ENCODE assay signal across 8 cellular contexts in genomic region chr4:38179690-38180299, GRCh38.
DNase-seq lines count a peak whose midpoint lies in the region; ATAC-seq and TF ChIP-seq lines count a peak whose summit lies in the region.

No MANE protein-coding gene starts in this region.

- H3K9me3 ChIP-seq in MM.1S (replicated peaks; ENCODE audit: insufficient read depth, low read length) (no peaks in the 10 kb centered on the region), adrenal gland (replicated peaks in 1 of 3) (no peaks in the 10 kb centered on the region), heart right ventricle (no peaks in the 10 kb centered on the region), psoas muscle (no peaks in the 10 kb centered on the region)

- 62 to 91% (median 63%) methylated on average over 2 to 3 of the region's 3 CpGs for WGBS in adrenal gland, 4 donors
- 64 to 65% methylated on average over 3 of the region's 3 CpGs for WGBS in heart right ventricle, 2 donors
- WGBS in psoas muscle, 3 donors, result 62 to 67% (median 63%) methylated on average over 3 of the region's 3 CpGs

- ATAC-seq in heart right ventricle, result peak; percentile 32 to 76 (median 61)
- ATAC-seq in psoas muscle, result peak; percentile 72 to 83 (median 77)

- no peaks in the 10 kb centered on the region for H4K20me1 ChIP-seq in MM.1S (ENCODE audit: insufficient read depth, low read length)

- H3K36me3 ChIP-seq in MM.1S (replicated peaks; ENCODE audit: insufficient read depth, low read length) (no peaks in the 10 kb centered on the region), adrenal gland (replicated peaks in 1 of 2) (no peaks in the 10 kb centered on the region), heart right ventricle (no peaks in the 10 kb centered on the region), psoas muscle (ENCODE audit: insufficient read depth in 1 of 2, low read depth in 1 of 2) (no peaks in the 10 kb centered on the region)

- H3K79me2 ChIP-seq in MM.1S (ENCODE audit: low read length), result no peaks in the 10 kb centered on the region

- no peak for TF ChIP-seq POLR2A in adrenal gland (IDR thresholded peaks at IDR 0.05)

- TF ChIP-seq CTCF in MM.1S (IDR thresholded peaks at IDR 0.05; ENCODE audit: low read length), result peak; percentile 93
- peak; percentile 77 to 96 (median 92) for TF ChIP-seq CTCF in adrenal gland (IDR thresholded peaks at IDR 0.05)
- peak; percentile 89 to 97 (median 94) for TF ChIP-seq CTCF in heart right ventricle (IDR thresholded peaks at IDR 0.05)
- TF ChIP-seq CTCF in psoas muscle (IDR thresholded peaks at IDR 0.05), result peak; percentile 95

- H3K4me1 ChIP-seq in MM.1S (ENCODE audit: low read length), result peaks cover 44% of the 10 kb centered on the region
- no peaks in the 10 kb centered on the region for H3K4me1 ChIP-seq in adrenal gland (replicated peaks in 1 of 2)
- peaks cover 2 to 53% (median 21%) of the 10 kb centered on the region in 9 donors for H3K4me1 ChIP-seq in heart right ventricle
- peaks cover 14% of the 10 kb centered on the region for H3K4me1 ChIP-seq in psoas muscle

- no peak overlapping the region for H2AFZ ChIP-seq in MM.1S (ENCODE audit: low read length)

- H3K4me2 ChIP-seq in MM.1S (ENCODE audit: low read depth, low read length), result no peak overlapping the region

- H3K9ac ChIP-seq in MM.1S (ENCODE audit: low read length), result no peak overlapping the region

- H3K27me3 ChIP-seq in MM.1S (replicated peaks; ENCODE audit: insufficient read depth, low read length), result no peaks in the 10 kb centered on the region
- H3K27me3 ChIP-seq in adrenal gland, result no peaks in the 10 kb centered on the region
- no peaks in the 10 kb centered on the region for H3K27me3 ChIP-seq in heart right ventricle
- H3K27me3 ChIP-seq in psoas muscle (ENCODE audit: insufficient read depth in 3 of 3, low read length in 2 of 3), result no peaks in the 10 kb centered on the region

- peak overlapping the region; percentile 4; the same call in 1 of the 2 replicates for H3K27ac ChIP-seq in MM.1S (ENCODE audit: low read length)
- H3K27ac ChIP-seq in adrenal gland, result no peak overlapping the region
- H3K27ac ChIP-seq in heart right ventricle, result peak overlapping the region in 1 of 10 donors; percentile 1
- H3K27ac ChIP-seq in psoas muscle, result no peak overlapping the region

- H3K9me2 ChIP-seq in MM.1S (replicated peaks; ENCODE audit: insufficient read depth, low read length), result no peaks in the 10 kb centered on the region

- intact Hi-C loops in adrenal gland (cut with DNase I) (loop anchor here (2.0 to 10.0 kb wide), 6 partner anchors 112 to 553 kb away; no protein-coding TSS in a partner anchor), heart right ventricle (cut with DNase I) (loop anchor here (1.0 to 10.0 kb wide), 14 partner anchors 112 to 603 kb away; partner anchors contain the start of gene TLR10 (in 2 of the 10)), psoas muscle (cut with DNase I) (loop anchor here (1.0 to 10.0 kb wide), 7 partner anchors 115 to 553 kb away; no protein-coding TSS in a partner anchor)

- DNase-seq in NOMO-1 (lab: John Stamatoyannopoulos, UW; ENCODE audit: unreplicated experiment in 2 of 2) (peak; percentile 16 to 37), NOMO-1 treated with dmso at 0.1 percent for 144 hours (lab: John Stamatoyannopoulos, UW; ENCODE audit: unreplicated experiment) (no peak), MM.1S (peak; percentile 77), T-helper 2 cell (peak; percentile 29 to 66 (median 55)), adrenal gland (peak; percentile 68 to 93 (median 81)), heart right ventricle (peak; percentile 49 to 71), psoas muscle (peak in 1 of 2 donors; percentile 72), OCI-M2 (lab: John Stamatoyannopoulos, UW; ENCODE audit: unreplicated experiment) (no peak)

- H3F3A ChIP-seq in MM.1S (ENCODE audit: insufficient read depth, low read length), result peaks cover 15% of the 10 kb centered on the region

- H3K4me3 ChIP-seq in MM.1S (ENCODE audit: low read length), result no peak overlapping the region
- no peak overlapping the region for H3K4me3 ChIP-seq in adrenal gland
- no peak overlapping the region for H3K4me3 ChIP-seq in heart right ventricle
- no peak overlapping the region for H3K4me3 ChIP-seq in psoas muscle

Comparison
In these comparisons a context has a peak if more than half of its experiments do, and no peak if none do; other contexts are left out.
1. DNase-seq: peak in NOMO-1 (2 of 2), MM.1S (single experiment), T-helper 2 cell (5 of 5), adrenal gland (7 of 7) and heart right ventricle (2 of 2); none in NOMO-1 treated with dmso at 0.1 percent for 144 hours (single experiment) and OCI-M2 (single experiment).
2. Peak in every context shown above with its lines, with median percentiles within 50 percentile points of each other: CTCF ChIP-seq.